ENCODE assay signal across 16 cellular contexts in genomic region chr12:122811777-122812176, GRCh38. TPM values are rescaled to one million over a fixed set of nuclear protein-coding genes. Genes with fewer than 3 reads are reported as not detected.
DNase-seq lines count a peak whose midpoint lies in the region; ATAC-seq, FAIRE-seq and TF ChIP-seq lines count a peak whose summit lies in the region.
"Had no signal": no experiment of that assay in that cellular context is flagged by ENCODE, and none has a peak within 500 bp of the region (broad histone marks: within the 10 kb centered on the region; RNA-seq: fewer than 3 reads in every experiment).

No MANE protein-coding gene starts in this region.

- H3K9ac ChIP-seq in GM12878 (ENCODE audit: control insufficient read depth, insufficient read depth, low read length): no peak overlapping the region

- peak overlapping the region; percentile 87 for H3K27ac Mint-ChIP-seq in stimulated activated memory B cell treated with anti-CD40 and anti-IgM and Interleukin-4, amounts not matched to agents 10 μg/mL and 1 μg/mL and 100 μg/mL, for 72 hours
- H3K27ac Mint-ChIP-seq: CD4-positive, alpha-beta T cell had no signal

- no peak overlapping the region for H2AFZ ChIP-seq in GM12878 (ENCODE audit: control insufficient read depth, low read depth, low read length)

- no peaks in the 10 kb centered on the region for H4K20me1 ChIP-seq in GM12878 (ENCODE audit: control insufficient read depth, insufficient read depth)

- no peaks in the 10 kb centered on the region for H3K27me3 ChIP-seq in GM12878 (replicated peaks in 1 of 2; ENCODE audit: control insufficient read depth in 2 of 2, insufficient read depth in 2 of 2, low read length in 1 of 2)

- H3K36me3 ChIP-seq in HEK293 (ENCODE audit: control insufficient read depth in 2 of 2, insufficient read depth in 1 of 2, low read length in 2 of 2) (no peaks in the 10 kb centered on the region; a peak in 1 of 3 replicates), GM12878 (ENCODE audit: control insufficient read depth in 2 of 2, insufficient read depth in 2 of 2, low read length in 1 of 2) (no peaks in the 10 kb centered on the region)

- H3K4me1 ChIP-seq in HEK293 (ENCODE audit: control insufficient read depth, insufficient read depth, low read length): no peaks in the 10 kb centered on the region
- H3K4me1 ChIP-seq in GM12878 (ENCODE audit: control insufficient read depth, insufficient read depth, low read length): peaks cover 16% of the 10 kb centered on the region

- no peaks in the 10 kb centered on the region for H3K27me3 Mint-ChIP-seq in stimulated activated memory B cell treated with anti-CD40 and anti-IgM and Interleukin-4, amounts not matched to agents 10 μg/mL and 1 μg/mL and 100 μg/mL, for 72 hours
- H3K27me3 Mint-ChIP-seq: CD4-positive, alpha-beta T cell; IgD-negative memory B cell had no signal

- H3K4me1 Mint-ChIP-seq in stimulated activated memory B cell treated with anti-CD40 and anti-IgM and Interleukin-4, amounts not matched to agents 10 μg/mL and 1 μg/mL and 100 μg/mL, for 72 hours: peaks cover 50% of the 10 kb centered on the region

- no peak for TF ChIP-seq EP300 in GM12878 (IDR thresholded peaks at IDR 0.05; ENCODE audit: borderline replicate concordance in 1 of 2, control insufficient read depth in 1 of 2, low read depth in 2 of 2, low read length in 2 of 2)

- H3K9me3 Mint-ChIP-seq in stimulated activated memory B cell treated with anti-CD40 and anti-IgM and Interleukin-4, amounts not matched to agents 10 μg/mL and 1 μg/mL and 100 μg/mL, for 72 hours: no peaks in the 10 kb centered on the region
- H3K9me3 Mint-ChIP-seq: CD4-positive, alpha-beta T cell; IgD-negative memory B cell had no signal

- FAIRE-seq in GM12878 (lab: Jason Lieb, UNC): peak; percentile 7
- FAIRE-seq: GM12891, GM19239 had no signal

- no peak overlapping the region for H3K4me2 ChIP-seq in GM12878 (ENCODE audit: control insufficient read depth, insufficient read depth)

- in situ Hi-C loops in GM12878 (cut with MboI): no loop called here

- POLR2A ChIA-PET in HEK293 (lab: Yijun Ruan, JAX) (no interaction called here), GM12878 (lab: Charles Lee) (interaction anchor here (0.7 kb wide), 1 partner anchor 296 kb away, joined by 4 read pairs; no protein-coding TSS in a partner anchor)

- RAD21 ChIA-PET in GM12878 (lab: Charles Lee; ENCODE audit: unreplicated experiment): interaction anchor here (1.4 kb wide), 1 partner anchor 14 kb away, joined by 6 read pairs; no protein-coding TSS in a partner anchor

- 35% methylated on average over 2 of the region's 3 CpGs for WGBS in GM12878 (ENCODE audit: insufficient coverage, insufficient replicate concordance, low lambda C conversion rate, missing lambda C conversion rate)

- H3K9me3 ChIP-seq in HEK293 (ENCODE audit: control insufficient read depth, insufficient read depth, low read depth, low read length) (no peaks in the 10 kb centered on the region), GM12878 (replicated peaks; ENCODE audit: control insufficient read depth, insufficient read depth, low read length) (no peaks in the 10 kb centered on the region)

- no peak for TF ChIP-seq POLR2A in GM12878 (IDR thresholded peaks at IDR 0.05; ENCODE audit: low read depth, low read length)

- no peak for TF ChIP-seq RAD21 in GM12878 (IDR thresholded peaks at IDR 0.05; ENCODE audit: insufficient read depth, low read depth, low read length)

- no peaks in the 10 kb centered on the region for H3K79me2 ChIP-seq in GM12878 (ENCODE audit: control insufficient read depth, insufficient read depth, low read length)

- SMC1A ChIA-PET in GM12878 (lab: Charles Lee; ENCODE audit: uncharacterized antibody, unreplicated experiment): interaction anchor here (2.2 kb wide), 1 partner anchor 18 kb away, joined by 7 read pairs; no protein-coding TSS in a partner anchor

- TF ChIP-seq CTCF in HEK293 (tag by site-specific recombination; IDR thresholded peaks at IDR 0.05) (no peak), GM12878 (IDR thresholded peaks at IDR 0.05 in 2 of 3, conservative IDR thresholded peaks at IDR 0.05 in 1 of 3; ENCODE audit: control insufficient read depth in 2 of 3, extremely low read depth in 1 of 3, insufficient read depth in 1 of 3, low read depth in 3 of 3, low read length in 3 of 3) (no peak)

- DNase-seq in GM12878 (ENCODE audit: low read depth, low spot score) (no peak), kidney tubule cell (ENCODE audit: low spot score) (peak; percentile 56), amygdala (lab: John Stamatoyannopoulos, UW) (no peak)
- no peak for DNase-seq in activated CD8-positive, alpha-beta memory T cell treated with anti-CD3 and anti-CD28 coated beads for 24 hours
- DNase-seq: ACHN; C1 segment of cervical spinal cord; CD4-positive, alpha-beta T cell; DMS79; HCEC 1CT had no signal

- no peak overlapping the region for H3K4me3 Mint-ChIP-seq in stimulated activated memory B cell treated with anti-CD40 and anti-IgM and Interleukin-4, amounts not matched to agents 10 μg/mL and 1 μg/mL and 100 μg/mL, for 72 hours
- H3K4me3 Mint-ChIP-seq: CD4-positive, alpha-beta T cell had no signal

- H3K27ac ChIP-seq in HEK293 (ENCODE audit: extremely low read depth, low read depth, low read length): no peak overlapping the region
- no peak overlapping the region for H3K27ac ChIP-seq in GM12878 (ENCODE audit: control insufficient read depth, insufficient read depth)

- no TSS peak for BruUV-seq in GM12878 (replicated peaks; lab: Mats Ljungman, UMichigan)

- ATAC-seq in GM12878: no peak
- no peak for ATAC-seq in stimulated activated memory B cell treated with anti-CD40 and anti-IgM and Interleukin-4, amounts not matched to agents 10 μg/mL and 1 μg/mL and 100 μg/mL, for 72 hours
- ATAC-seq in esophagus mucosa: no peak
- no peak for ATAC-seq in GM21526 (IDR thresholded peaks at IDR 0.05; ENCODE audit: low FRiP score, unreplicated experiment)

- CTCF ChIA-PET in HEK293 (lab: Yijun Ruan, JAX) (no interaction called here), GM12878 (lab: Yijun Ruan, JAX) (no interaction called here)

- intact Hi-C loops in GM12878 (cut with micrococcal nuclease; ENCODE audit: unreplicated experiment): no loop called here

- H3K4me3 ChIP-seq in HEK293 (ENCODE audit: low read depth, low read length) (no peak overlapping the region), GM12878 (no peak overlapping the region)

- no peaks in the 10 kb centered on the region for H3K36me3 Mint-ChIP-seq in stimulated activated memory B cell treated with anti-CD40 and anti-IgM and Interleukin-4, amounts not matched to agents 10 μg/mL and 1 μg/mL and 100 μg/mL, for 72 hours

RNA-seq across cellular contexts. Expression of gene HIP1R, which starts 23.5 kb away (rescaled TPM):
- total RNA-seq in GM12878 (2013; cell fraction: nucleolus; rRNA removed): 18.6 and 21.9 TPM in 2 replicates
- 23.3 and 27.7 TPM in 2 replicates for total RNA-seq in GM12878 (2014; rRNA removed)
- 6.9 and 10.2 TPM in 2 replicates for total RNA-seq in GM12878 (2014; rRNA removed; fragmentation: Illumina TruSeq; extraction: Trizol)
- 20.7 and 21.7 TPM in 2 replicates for total RNA-seq in GM12878 (2021)
- polyA plus RNA-seq in GM12878 (2011; ENCODE audit: low read depth): 3.2 TPM
- polyA plus RNA-seq in GM12878 (2011; rRNA removed): 1.1 and 1.6 TPM in 2 replicates
- polyA plus RNA-seq in GM12878 (2011; cell fraction: cytosol; rRNA removed): 1.1 and 3.2 TPM in 2 replicates
- 17.7 and 27.4 TPM in 2 replicates for polyA plus RNA-seq in GM12878 (2011; cell fraction: nucleus; rRNA removed)
- 5.7 and 6.6 TPM in 2 replicates for polyA plus RNA-seq in GM12878 (2012)
- polyA plus RNA-seq in GM12878 (2014; fragmentation: Illumina TruSeq; extraction: Trizol): 3.4 and 10.4 TPM in 2 replicates
- under 1 TPM; 0.18 to 0.35 TPM for polyA plus RNA-seq in GM12878 (2014; fragmentation: Nextera tagmentation; extraction: Ambion mirVana)
- polyA plus RNA-seq in GM12878 (2014; rRNA removed): 19.9 and 20.8 TPM in 2 replicates
- 10 to 100 TPM; 12.9 to 14.4 TPM for polyA plus RNA-seq in GM12878 (2016; fragmentation: Nextera tagmentation; extraction: Ambion mirVana)
- polyA minus RNA-seq in GM12878 (2011; rRNA and poly(A)+ RNA removed): 1.9 and 5.3 TPM in 2 replicates
- polyA minus RNA-seq in GM12878 (2011; cell fraction: cytosol; rRNA and poly(A)+ RNA removed): 1.1 and 1.2 TPM in 2 replicates
- polyA minus RNA-seq in GM12878 (2011; cell fraction: nucleus; rRNA and poly(A)+ RNA removed): 3.9 and 4.6 TPM in 2 replicates
- 26.4 TPM for total RNA-seq in esophagus mucosa

RNA-seq across cellular contexts. Expression of gene CCDC62, which starts 37.4 kb away (rescaled TPM):
- 3.6 and 3.9 TPM in 2 replicates for total RNA-seq in GM12878 (2013; cell fraction: nucleolus; rRNA removed)
- total RNA-seq in GM12878 (2014; rRNA removed): 0.28 and 0.33 TPM in 2 replicates
- 0.41 and 0.54 TPM in 2 replicates for total RNA-seq in GM12878 (2014; rRNA removed; fragmentation: Illumina TruSeq; extraction: Trizol)
- 0.48 and 0.59 TPM in 2 replicates for total RNA-seq in GM12878 (2021)
- polyA plus RNA-seq in GM12878 (2011; ENCODE audit: low read depth): 0.10 TPM
- polyA plus RNA-seq in GM12878 (2011; rRNA removed): 0.39 and 0.69 TPM in 2 replicates
- 0.09 and 0.10 TPM in 2 replicates for polyA plus RNA-seq in GM12878 (2011; cell fraction: cytosol; rRNA removed)
- polyA plus RNA-seq in GM12878 (2011; cell fraction: nucleus; rRNA removed): 0.38 and 0.46 TPM in 2 replicates
- 0.22 TPM in 2 replicates for polyA plus RNA-seq in GM12878 (2012)
- polyA plus RNA-seq in GM12878 (2014; fragmentation: Illumina TruSeq; extraction: Trizol): 0.29 and 0.54 TPM in 2 replicates
- under 1 TPM; 0.08 to 0.09 TPM for polyA plus RNA-seq in GM12878 (2014; fragmentation: Nextera tagmentation; extraction: Ambion mirVana)
- polyA plus RNA-seq in GM12878 (2014; rRNA removed): 0.20 and 0.32 TPM in 2 replicates
- polyA plus RNA-seq in GM12878 (2016; fragmentation: Nextera tagmentation; extraction: Ambion mirVana): under 1 TPM; 0.16 to 0.25 TPM
- 1.1 TPM in 2 replicates for polyA minus RNA-seq in GM12878 (2011; rRNA and poly(A)+ RNA removed)
- 0.62 TPM in 1 of 2 replicates, not detected in the other for polyA minus RNA-seq in GM12878 (2011; cell fraction: cytosol; rRNA and poly(A)+ RNA removed)
- 0.24 and 0.57 TPM in 2 replicates for polyA minus RNA-seq in GM12878 (2011; cell fraction: nucleus; rRNA and poly(A)+ RNA removed)
- total RNA-seq in esophagus mucosa: 0.24 TPM

RNA-seq across cellular contexts. Expression of gene DENR, which starts 59.2 kb away (rescaled TPM):
- 71.4 and 71.6 TPM in 2 replicates for total RNA-seq in GM12878 (2013; cell fraction: nucleolus; rRNA removed)
- 46.7 and 51.8 TPM in 2 replicates for total RNA-seq in GM12878 (2014; rRNA removed)
- 60.4 and 61.4 TPM in 2 replicates for total RNA-seq in GM12878 (2014; rRNA removed; fragmentation: Illumina TruSeq; extraction: Trizol)
- total RNA-seq in GM12878 (2021): 52.0 and 54.3 TPM in 2 replicates
- polyA plus RNA-seq in GM12878 (2011; ENCODE audit: low read depth): 19.8 TPM
- 55.6 and 96.0 TPM in 2 replicates for polyA plus RNA-seq in GM12878 (2011; rRNA removed)
- polyA plus RNA-seq in GM12878 (2011; cell fraction: cytosol; rRNA removed): 28.4 and 28.7 TPM in 2 replicates
- 16.5 and 26.0 TPM in 2 replicates for polyA plus RNA-seq in GM12878 (2011; cell fraction: nucleus; rRNA removed)
- polyA plus RNA-seq in GM12878 (2012): 37.3 and 39.8 TPM in 2 replicates
- polyA plus RNA-seq in GM12878 (2014; fragmentation: Illumina TruSeq; extraction: Trizol): 67.8 and 74.6 TPM in 2 replicates
- 10 to 100 TPM; 29.4 to 44.5 TPM for polyA plus RNA-seq in GM12878 (2014; fragmentation: Nextera tagmentation; extraction: Ambion mirVana)
- polyA plus RNA-seq in GM12878 (2014; rRNA removed): 50.9 and 61.1 TPM in 2 replicates
- 10 to 100 TPM; 94.2 to 97.7 TPM for polyA plus RNA-seq in GM12878 (2016; fragmentation: Nextera tagmentation; extraction: Ambion mirVana)
- 20.5 and 20.7 TPM in 2 replicates for polyA minus RNA-seq in GM12878 (2011; rRNA and poly(A)+ RNA removed)
- polyA minus RNA-seq in GM12878 (2011; cell fraction: cytosol; rRNA and poly(A)+ RNA removed): 9.4 and 11.6 TPM in 2 replicates
- 16.1 and 22.9 TPM in 2 replicates for polyA minus RNA-seq in GM12878 (2011; cell fraction: nucleus; rRNA and poly(A)+ RNA removed)
- total RNA-seq in esophagus mucosa: 39.0 TPM
